Comparison of ENCODE assay signal across 1 cellular context in genomic region chr19:14305706-14306105, GRCh38.
TF ChIP-seq lines count a peak whose summit lies in the region.

No MANE protein-coding gene starts in this region.

TF ChIP-seq in GM23338, 12 proteins besides CTCF, POLR2A, EP300 and RAD21:
- no peak for TF ChIP-seq REST (IDR thresholded peaks at IDR 0.05; ENCODE audit: unreplicated experiment)
- TF ChIP-seq JUNB (IDR thresholded peaks at IDR 0.05; ENCODE audit: unreplicated experiment) = no peak
- TF ChIP-seq ZNF331 (CRISPR knock-in tag; IDR thresholded peaks at IDR 0.05; ENCODE audit: low read depth) = no peak
- no peak for TF ChIP-seq ZNF462 (CRISPR knock-in tag; IDR thresholded peaks at IDR 0.05)
- TF ChIP-seq POLR2AphosphoS5 (IDR thresholded peaks at IDR 0.05; ENCODE audit: low read depth) = no peak
- TF ChIP-seq NANOG (IDR thresholded peaks at IDR 0.05; ENCODE audit: borderline replicate concordance) = no peak
- no peak for TF ChIP-seq ZNF114 (CRISPR knock-in tag; IDR thresholded peaks at IDR 0.05)
- TF ChIP-seq CREB1 (CRISPR knock-in tag; IDR thresholded peaks at IDR 0.05; ENCODE audit: low read depth) = no peak
- TF ChIP-seq EZH2 (IDR thresholded peaks at IDR 0.05; ENCODE audit: low read depth, unreplicated experiment) = no peak
- TF ChIP-seq STAT1 (IDR thresholded peaks at IDR 0.05; ENCODE audit: unreplicated experiment) = no peak
- TF ChIP-seq, protein P1, sequence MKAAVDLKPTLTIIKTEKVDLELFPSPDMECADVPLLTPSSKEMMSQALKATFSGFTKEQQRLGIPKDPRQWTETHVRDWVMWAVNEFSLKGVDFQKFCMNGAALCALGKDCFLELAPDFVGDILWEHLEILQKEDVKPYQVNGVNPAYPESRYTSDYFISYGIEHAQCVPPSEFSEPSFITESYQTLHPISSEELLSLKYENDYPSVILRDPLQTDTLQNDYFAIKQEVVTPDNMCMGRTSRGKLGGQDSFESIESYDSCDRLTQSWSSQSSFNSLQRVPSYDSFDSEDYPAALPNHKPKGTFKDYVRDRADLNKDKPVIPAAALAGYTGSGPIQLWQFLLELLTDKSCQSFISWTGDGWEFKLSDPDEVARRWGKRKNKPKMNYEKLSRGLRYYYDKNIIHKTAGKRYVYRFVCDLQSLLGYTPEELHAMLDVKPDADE (IDR thresholded peaks at IDR 0.05) = no peak
- no peak for TF ChIP-seq EZH2phosphoT487 (IDR thresholded peaks at IDR 0.05; ENCODE audit: unreplicated experiment)
